1 cellular context compared by ENCODE assay signal in the genomic region with DNA sequence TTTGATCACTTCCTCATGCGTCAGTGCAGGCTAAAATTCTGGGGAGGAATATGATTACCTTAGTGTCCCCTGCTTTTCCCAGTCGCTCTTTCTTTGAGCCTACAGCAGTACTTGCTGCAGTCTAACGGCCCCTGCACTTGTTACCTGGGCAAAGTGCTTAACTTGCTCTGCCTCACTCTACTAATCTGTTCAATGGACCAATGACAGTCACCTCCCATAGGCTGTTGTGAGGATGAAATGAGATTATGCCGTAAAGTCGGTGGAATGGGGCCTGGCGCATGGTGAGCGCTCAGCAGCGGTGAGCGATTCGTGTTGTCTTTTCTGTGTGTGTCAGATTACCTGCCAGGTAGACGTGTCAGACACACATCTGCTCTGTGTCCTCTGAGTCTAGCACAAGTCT.
TF ChIP-seq lines count a peak whose summit lies in the region.

No MANE protein-coding gene starts in this region.

TF ChIP-seq in SK-N-SH, 30 proteins besides CTCF, POLR2A, EP300 and RAD21:
- TF ChIP-seq FOXM1 (IDR thresholded peaks at IDR 0.05; ENCODE audit: low read depth) (no peak), NFIC (IDR thresholded peaks at IDR 0.05; ENCODE audit: borderline replicate concordance) (no peak), MAX (IDR thresholded peaks at IDR 0.05; ENCODE audit: low read depth) (no peak), FOSL2 (IDR thresholded peaks at IDR 0.05; ENCODE audit: borderline replicate concordance, low read depth) (no peak), TEAD4 (IDR thresholded peaks at IDR 0.05; ENCODE audit: borderline replicate concordance, insufficient read depth) (no peak), TCF12 (IDR thresholded peaks at IDR 0.05) (no peak), EZH2phosphoT487 (IDR thresholded peaks at IDR 0.05; ENCODE audit: borderline replicate concordance, low read depth) (no peak), NRF1 (IDR thresholded peaks at IDR 0.05; ENCODE audit: low read depth, low read length) (no peak), SMC3 (IDR thresholded peaks at IDR 0.05; ENCODE audit: low read depth, low read length) (no peak)
- TF ChIP-seq, protein P1, sequence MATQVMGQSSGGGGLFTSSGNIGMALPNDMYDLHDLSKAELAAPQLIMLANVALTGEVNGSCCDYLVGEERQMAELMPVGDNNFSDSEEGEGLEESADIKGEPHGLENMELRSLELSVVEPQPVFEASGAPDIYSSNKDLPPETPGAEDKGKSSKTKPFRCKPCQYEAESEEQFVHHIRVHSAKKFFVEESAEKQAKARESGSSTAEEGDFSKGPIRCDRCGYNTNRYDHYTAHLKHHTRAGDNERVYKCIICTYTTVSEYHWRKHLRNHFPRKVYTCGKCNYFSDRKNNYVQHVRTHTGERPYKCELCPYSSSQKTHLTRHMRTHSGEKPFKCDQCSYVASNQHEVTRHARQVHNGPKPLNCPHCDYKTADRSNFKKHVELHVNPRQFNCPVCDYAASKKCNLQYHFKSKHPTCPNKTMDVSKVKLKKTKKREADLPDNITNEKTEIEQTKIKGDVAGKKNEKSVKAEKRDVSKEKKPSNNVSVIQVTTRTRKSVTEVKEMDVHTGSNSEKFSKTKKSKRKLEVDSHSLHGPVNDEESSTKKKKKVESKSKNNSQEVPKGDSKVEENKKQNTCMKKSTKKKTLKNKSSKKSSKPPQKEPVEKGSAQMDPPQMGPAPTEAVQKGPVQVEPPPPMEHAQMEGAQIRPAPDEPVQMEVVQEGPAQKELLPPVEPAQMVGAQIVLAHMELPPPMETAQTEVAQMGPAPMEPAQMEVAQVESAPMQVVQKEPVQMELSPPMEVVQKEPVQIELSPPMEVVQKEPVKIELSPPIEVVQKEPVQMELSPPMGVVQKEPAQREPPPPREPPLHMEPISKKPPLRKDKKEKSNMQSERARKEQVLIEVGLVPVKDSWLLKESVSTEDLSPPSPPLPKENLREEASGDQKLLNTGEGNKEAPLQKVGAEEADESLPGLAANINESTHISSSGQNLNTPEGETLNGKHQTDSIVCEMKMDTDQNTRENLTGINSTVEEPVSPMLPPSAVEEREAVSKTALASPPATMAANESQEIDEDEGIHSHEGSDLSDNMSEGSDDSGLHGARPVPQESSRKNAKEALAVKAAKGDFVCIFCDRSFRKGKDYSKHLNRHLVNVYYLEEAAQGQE (IDR thresholded peaks at IDR 0.05; ENCODE audit: low read depth, low read length): no peak
- TF ChIP-seq, protein P2, sequence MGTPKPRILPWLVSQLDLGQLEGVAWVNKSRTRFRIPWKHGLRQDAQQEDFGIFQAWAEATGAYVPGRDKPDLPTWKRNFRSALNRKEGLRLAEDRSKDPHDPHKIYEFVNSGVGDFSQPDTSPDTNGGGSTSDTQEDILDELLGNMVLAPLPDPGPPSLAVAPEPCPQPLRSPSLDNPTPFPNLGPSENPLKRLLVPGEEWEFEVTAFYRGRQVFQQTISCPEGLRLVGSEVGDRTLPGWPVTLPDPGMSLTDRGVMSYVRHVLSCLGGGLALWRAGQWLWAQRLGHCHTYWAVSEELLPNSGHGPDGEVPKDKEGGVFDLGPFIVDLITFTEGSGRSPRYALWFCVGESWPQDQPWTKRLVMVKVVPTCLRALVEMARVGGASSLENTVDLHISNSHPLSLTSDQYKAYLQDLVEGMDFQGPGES (IDR thresholded peaks at IDR 0.05; ENCODE audit: low read depth, low read length): no peak
TF ChIP-seq in SK-N-SH: peak in this region for 0.
